ENCODE assay signal across 19 cellular contexts in genomic region chr15:31847961-31848360, GRCh38. TPM values are rescaled to one million over a fixed set of nuclear protein-coding genes. Genes with fewer than 3 reads are reported as not detected.
DNase-seq lines count a peak whose midpoint lies in the region; ATAC-seq and FAIRE-seq lines count a peak whose summit lies in the region.
"Had no signal": no experiment of that assay in that cellular context is flagged by ENCODE, and none has a peak within 500 bp of the region (broad histone marks: within the 10 kb centered on the region; RNA-seq: fewer than 3 reads in every experiment).

No MANE protein-coding gene starts in this region.

- peak overlapping the region in 7 of 11 experiments; percentile 5 to 32 (median 14); a peak in 7 of 22 replicates for H3K4me2 ChIP-seq in BLaER1 treated with 17β-estradiol and CSF1 and Interleukin-3, amounts not matched to agents 10 nM and 100 nM

- no peak overlapping the region for H3K4me3 ChIP-seq in BLaER1 treated with 17β-estradiol and CSF1 and Interleukin-3, amounts not matched to agents 10 nM and 100 nM
- no peak overlapping the region for H3K4me3 ChIP-seq in HAP-1
- H3K4me3 ChIP-seq: GM12878 had no signal

- no peaks in the 10 kb centered on the region for H4K20me1 ChIP-seq in BLaER1 treated with 17β-estradiol and CSF1 and Interleukin-3, amounts not matched to agents 10 nM and 100 nM

- intact Hi-C loops in Right ventricle myocardium inferior (cut with DNase I): no loop called here

- H3K27me3 ChIP-seq in BLaER1 treated with 17β-estradiol and CSF1 and Interleukin-3, amounts not matched to agents 10 nM and 100 nM: no peaks in the 10 kb centered on the region
- H3K27me3 ChIP-seq in layer of hippocampus (ENCODE audit: control insufficient read depth, insufficient read depth, low read length) (no peaks in the 10 kb centered on the region), HAP-1 (ENCODE audit: low read depth) (no peaks in the 10 kb centered on the region)

- no peak overlapping the region for H3K9ac ChIP-seq in BLaER1 treated with 17β-estradiol and CSF1 and Interleukin-3, amounts not matched to agents 10 nM and 100 nM

- H3K9me3 ChIP-seq in BLaER1 treated with 17β-estradiol and CSF1 and Interleukin-3, amounts not matched to agents 10 nM and 100 nM (replicated peaks in 1 of 11): peaks cover 15 to 39% (median 23%) of the 10 kb centered on the region in 11 experiments
- peaks cover 4% of the 10 kb centered on the region; the same call in 1 of the 2 replicates for H3K9me3 ChIP-seq in HAP-1

- DNase-seq in HAP-1 (ENCODE audit: low spot score in 2 of 2) (no peak), Right ventricle myocardium inferior (ENCODE audit: missing footprints) (no peak), GM19239 (ENCODE audit: insufficient read length, low spot score) (no peak)
- DNase-seq: 8988T; Calu3; CD4-positive, alpha-beta memory T cell; DMS53; DND-41; EL; HCEC 1CT had no signal

- H3K36me3 ChIP-seq in BLaER1 treated with 17β-estradiol and CSF1 and Interleukin-3, amounts not matched to agents 10 nM and 100 nM: no peaks in the 10 kb centered on the region
- no peaks in the 10 kb centered on the region for H3K36me3 ChIP-seq in HAP-1 (replicated peaks)

- ATAC-seq in Right ventricle myocardium inferior: no peak
- ATAC-seq: GM12878 had no signal

- H3K27ac ChIP-seq in BLaER1 treated with 17β-estradiol and CSF1 and Interleukin-3, amounts not matched to agents 10 nM and 100 nM: no peak overlapping the region
- H3K27ac ChIP-seq in cingulate gyrus (ENCODE audit: low read depth, low read length): peak overlapping the region; percentile 49
- peak overlapping the region; percentile 9 for H3K27ac ChIP-seq in layer of hippocampus (ENCODE audit: low read depth, low read length)
- H3K27ac ChIP-seq in temporal lobe (ENCODE audit: low read depth, low read length): peak overlapping the region; percentile 99
- H3K27ac ChIP-seq: C4-2B, HL-60 had no signal

- H3K4me1 ChIP-seq in BLaER1 treated with 17β-estradiol and CSF1 and Interleukin-3, amounts not matched to agents 10 nM and 100 nM: peaks cover 0 to 10% (median 5%) of the 10 kb centered on the region in 10 experiments; a peak in 6 of 20 replicates
- no peaks in the 10 kb centered on the region for H3K4me1 ChIP-seq in HAP-1

- no peak for FAIRE-seq in GM19239 (lab: Jason Lieb, UNC)
- FAIRE-seq: GM12878 had no signal

- in situ Hi-C loops in HAP-1 (cut with MboI; ENCODE audit: low sequenced_read_pairs): no loop called here

RNA-seq across cellular contexts. Expression of gene OTUD7A, which starts 22.5 kb away (rescaled TPM):
- total RNA-seq in temporal lobe (9.6 TPM), Right ventricle myocardium inferior (1.5 TPM)
- total RNA-seq: H4, HT1080 had no signal

Comparison
In these comparisons a context has a peak if more than half of its experiments do, and no peak if none do; other contexts are left out.
1. H3K27ac ChIP-seq: peak in cingulate gyrus (single experiment), layer of hippocampus (single experiment) and temporal lobe (single experiment); none in BLaER1 treated with 17β-estradiol and CSF1 and Interleukin-3, amounts not matched to agents 10 nM and 100 nM (0 of 11).